11 cellular contexts compared by ENCODE assay signal in genomic region chr2:176129825-176130152, GRCh38. TPM values are rescaled to one million over a fixed set of nuclear protein-coding genes. Genes with fewer than 3 reads are reported as not detected.
DNase-seq lines count a peak whose midpoint lies in the region; ATAC-seq and TF ChIP-seq lines count a peak whose summit lies in the region.
"Had no signal": no experiment of that assay in that cellular context is flagged by ENCODE, and none has a peak within 500 bp of the region (broad histone marks: within the 10 kb centered on the region; RNA-seq: fewer than 3 reads in every experiment).

No MANE protein-coding gene starts in this region.

- peak overlapping the region; percentile 72 for H3K9ac ChIP-seq in SK-N-MC (ENCODE audit: insufficient read length)
- peak overlapping the region in 2 of 3 donors; percentile 25 to 76 for H3K9ac ChIP-seq in skeletal muscle tissue (ENCODE audit: low read depth in 1 of 3, low read length in 3 of 3)

- no peaks in the 10 kb centered on the region for H3K9me2 ChIP-seq in GM23338 (ENCODE audit: insufficient read depth)

- H3K27ac ChIP-seq in GM23338 (ENCODE audit: low read depth) (no peak overlapping the region), SK-N-MC (peak overlapping the region; percentile 88; the same call in 1 of the 2 replicates), right cardiac atrium (ENCODE audit: low read length) (no peak overlapping the region), skeletal muscle tissue (ENCODE audit: low read depth, low read length) (peak overlapping the region; percentile 78)

- no peaks in the 10 kb centered on the region for H3K9me3 ChIP-seq in SK-N-MC (ENCODE audit: low read depth, low read length)
- H3K9me3 ChIP-seq in right cardiac atrium (ENCODE audit: control insufficient read depth, low read length), result no peaks in the 10 kb centered on the region
- H3K9me3 ChIP-seq in skeletal muscle tissue (ENCODE audit: control insufficient read depth in 3 of 3, low read length in 3 of 3), result no peaks in the 10 kb centered on the region

- no peak; the same call in 2 of the 3 replicates for ATAC-seq in GM23338
- ATAC-seq in right cardiac atrium, result no peak
- no peak for ATAC-seq in GM21825 (IDR thresholded peaks at IDR 0.05; ENCODE audit: unreplicated experiment)
- ATAC-seq in GM18498 (IDR thresholded peaks at IDR 0.05; ENCODE audit: unreplicated experiment), result no peak

- peaks cover 22% of the 10 kb centered on the region for H3K4me1 ChIP-seq in GM23338 (ENCODE audit: insufficient read depth)
- peaks cover 3% of the 10 kb centered on the region for H3K4me1 ChIP-seq in right cardiac atrium (ENCODE audit: control insufficient read depth, insufficient read depth, low read length)
- peaks cover 3 to 16% (median 5%) of the 10 kb centered on the region in 3 donors for H3K4me1 ChIP-seq in skeletal muscle tissue (ENCODE audit: control insufficient read depth in 3 of 3, insufficient read depth in 3 of 3, low read length in 3 of 3)

- intact Hi-C loops in right cardiac atrium (cut with DNase I), result loop anchor here (5.0 to 10.0 kb wide), 6 partner anchors 328 to 1018 kb away; no protein-coding TSS in a partner anchor

- no peak for DNase-seq in GM23338 (ENCODE audit: low spot score)
- DNase-seq in SK-N-MC (ENCODE audit: low read depth, low spot score), result no peak
- DNase-seq in right cardiac atrium, result no peak
- no peak for DNase-seq in SIG-M5 treated with dmso at 0.1 percent for 504 hours (lab: John Stamatoyannopoulos, UW; ENCODE audit: unreplicated experiment)
- no peak for DNase-seq in activated effector memory CD4-positive, alpha-beta T cell treated with Interleukin-2 at 50 U/mL for 16 hours
- DNase-seq: anterior cingulate cortex had no signal

- peak overlapping the region; percentile 75; the same call in 1 of the 2 replicates for H3K4me2 ChIP-seq in GM23338

- H3K79me2 ChIP-seq in GM23338 (replicated peaks; ENCODE audit: insufficient read depth), result no peaks in the 10 kb centered on the region

- 2% methylated on average over 42 of the region's 42 CpGs for WGBS in right cardiac atrium

- H3K9me3 Mint-ChIP-seq in GM23338, result peaks cover 7% of the 10 kb centered on the region; the same call in 2 of the 3 replicates

- TF ChIP-seq CTCF in GM23338 (conservative IDR thresholded peaks at IDR 0.05; ENCODE audit: low read depth in 2 of 2), result no peak

- peaks cover 47% of the 10 kb centered on the region for H4K20me1 ChIP-seq in GM23338 (replicated peaks; ENCODE audit: insufficient read depth)

- peak overlapping the region; percentile 47; the same call in 1 of the 2 replicates for H3K4me3 ChIP-seq in GM23338
- H3K4me3 ChIP-seq in SK-N-MC, result peak overlapping the region; percentile 89
- H3K4me3 ChIP-seq in right cardiac atrium (ENCODE audit: low read length), result peak overlapping the region; percentile 55
- H3K4me3 ChIP-seq in skeletal muscle tissue (ENCODE audit: low read length in 3 of 3), result peak overlapping the region in 1 of 3 donors; percentile 69

- H3K4me1 Mint-ChIP-seq in GM23338, result peaks cover 23% of the 10 kb centered on the region

- H3F3A ChIP-seq in GM23338 (replicated peaks; ENCODE audit: low read depth), result peaks cover 72% of the 10 kb centered on the region

- H3K4me3 Mint-ChIP-seq in GM23338, result peak overlapping the region; percentile 53; the same call in 1 of the 3 replicates

- no peaks in the 10 kb centered on the region for H3K36me3 Mint-ChIP-seq in GM23338 (ENCODE audit: low read depth)

- no peak overlapping the region for H3K27ac Mint-ChIP-seq in GM23338

- H3K27me3 ChIP-seq in GM23338 (ENCODE audit: insufficient read depth) (peaks cover 100% of the 10 kb centered on the region), right cardiac atrium (ENCODE audit: control insufficient read depth, insufficient read depth) (peaks cover 14% of the 10 kb centered on the region), skeletal muscle tissue (ENCODE audit: control insufficient read depth in 3 of 3, insufficient read depth in 3 of 3, low read length in 3 of 3) (peaks cover 13 to 58% (median 35%) of the 10 kb centered on the region in 3 donors)

- no peaks in the 10 kb centered on the region for H3K36me3 ChIP-seq in GM23338 (ENCODE audit: insufficient read depth)
- H3K36me3 ChIP-seq in SK-N-MC (ENCODE audit: insufficient read depth, low read length), result no peaks in the 10 kb centered on the region
- peaks cover 0 to 2% (median 0%) of the 10 kb centered on the region in 3 donors for H3K36me3 ChIP-seq in skeletal muscle tissue (ENCODE audit: control insufficient read depth in 3 of 3, insufficient read depth in 3 of 3, low read length in 3 of 3)

- peaks cover 96% of the 10 kb centered on the region for H3K27me3 Mint-ChIP-seq in GM23338 (ENCODE audit: insufficient read depth, low read depth, poor library complexity)

- no peak overlapping the region for H2AFZ ChIP-seq in GM23338

TF ChIP-seq in GM23338, 12 proteins besides CTCF, POLR2A, EP300 and RAD21 (continues in another document):
- no peak for TF ChIP-seq STAT1 (IDR thresholded peaks at IDR 0.05; ENCODE audit: unreplicated experiment)
- TF ChIP-seq CREB1 (CRISPR knock-in tag; IDR thresholded peaks at IDR 0.05; ENCODE audit: low read depth), result no peak
- TF ChIP-seq NANOG (IDR thresholded peaks at IDR 0.05; ENCODE audit: borderline replicate concordance), result no peak
- TF ChIP-seq ZNF114 (CRISPR knock-in tag; IDR thresholded peaks at IDR 0.05), result no peak
- TF ChIP-seq ZNF331 (CRISPR knock-in tag; IDR thresholded peaks at IDR 0.05; ENCODE audit: low read depth), result no peak
- no peak for TF ChIP-seq JUNB (IDR thresholded peaks at IDR 0.05; ENCODE audit: unreplicated experiment)
- no peak for TF ChIP-seq EZH2phosphoT487 (IDR thresholded peaks at IDR 0.05; ENCODE audit: unreplicated experiment)
- TF ChIP-seq EZH2 (IDR thresholded peaks at IDR 0.05; ENCODE audit: low read depth, unreplicated experiment), result no peak
- no peak for TF ChIP-seq REST (IDR thresholded peaks at IDR 0.05; ENCODE audit: unreplicated experiment)
- TF ChIP-seq, protein P1, sequence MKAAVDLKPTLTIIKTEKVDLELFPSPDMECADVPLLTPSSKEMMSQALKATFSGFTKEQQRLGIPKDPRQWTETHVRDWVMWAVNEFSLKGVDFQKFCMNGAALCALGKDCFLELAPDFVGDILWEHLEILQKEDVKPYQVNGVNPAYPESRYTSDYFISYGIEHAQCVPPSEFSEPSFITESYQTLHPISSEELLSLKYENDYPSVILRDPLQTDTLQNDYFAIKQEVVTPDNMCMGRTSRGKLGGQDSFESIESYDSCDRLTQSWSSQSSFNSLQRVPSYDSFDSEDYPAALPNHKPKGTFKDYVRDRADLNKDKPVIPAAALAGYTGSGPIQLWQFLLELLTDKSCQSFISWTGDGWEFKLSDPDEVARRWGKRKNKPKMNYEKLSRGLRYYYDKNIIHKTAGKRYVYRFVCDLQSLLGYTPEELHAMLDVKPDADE (IDR thresholded peaks at IDR 0.05), result no peak

RNA-seq across cellular contexts. Expression of gene HOXD8, which starts 0.3 kb away (rescaled TPM):
- not detected in 2 replicates for total RNA-seq in GM23338 (2014; rRNA removed; shearing (Covaris generic))
- polyA plus RNA-seq in GM23338 (2016; fragmentation: Nextera tagmentation; extraction: Ambion mirVana) (not detected in 2 replicates), right cardiac atrium (0.63 TPM)
- total RNA-seq in right cardiac atrium (under 1 TPM; 0.11 to 0.39 (median 0.28) TPM), skeletal muscle tissue (18.8 TPM)
- total RNA-seq: mononuclear cell had no signal

RNA-seq across cellular contexts. Expression of gene HOXD9, which starts 7.3 kb away (rescaled TPM):
- not detected in 2 replicates for total RNA-seq in GM23338 (2014; rRNA removed; shearing (Covaris generic))
- not detected in 2 replicates for polyA plus RNA-seq in GM23338 (2016; fragmentation: Nextera tagmentation; extraction: Ambion mirVana)
- total RNA-seq in right cardiac atrium, result not detected
- polyA plus RNA-seq in right cardiac atrium, result 0.09 TPM
- total RNA-seq in skeletal muscle tissue, result 5.7 TPM
- total RNA-seq: mononuclear cell had no signal

RNA-seq across cellular contexts. Expression of gene HOXD10, which starts 13.2 kb away (rescaled TPM):
- total RNA-seq in GM23338 (2014; rRNA removed; shearing (Covaris generic)), result not detected in 2 replicates
- polyA plus RNA-seq in GM23338 (2016; fragmentation: Nextera tagmentation; extraction: Ambion mirVana), result not detected in 2 replicates
- total RNA-seq in right cardiac atrium, result not detected
- polyA plus RNA-seq in right cardiac atrium, result not detected
- total RNA-seq in skeletal muscle tissue, result 0.52 TPM
- total RNA-seq: mononuclear cell had no signal

RNA-seq across cellular contexts. Expression of gene HOXD4, which starts 21.6 kb away (rescaled TPM):
- not detected in 2 replicates for total RNA-seq in GM23338 (2014; rRNA removed; shearing (Covaris generic))
- polyA plus RNA-seq in GM23338 (2016; fragmentation: Nextera tagmentation; extraction: Ambion mirVana) (not detected in 2 replicates), right cardiac atrium (0.29 TPM)
- total RNA-seq in right cardiac atrium (not detected), skeletal muscle tissue (1.0 TPM)

RNA-seq across cellular contexts. Expression of gene HOXD11, which starts 22.7 kb away (rescaled TPM):
- total RNA-seq in GM23338 (2014; rRNA removed; shearing (Covaris generic)), result not detected in 2 replicates
- polyA plus RNA-seq in GM23338 (2016; fragmentation: Nextera tagmentation; extraction: Ambion mirVana) (not detected in 2 replicates), right cardiac atrium (not detected)
- total RNA-seq in right cardiac atrium (not detected), skeletal muscle tissue (not detected)
- total RNA-seq: mononuclear cell, subcutaneous adipose tissue had no signal

Comparison
In these comparisons a context has a peak if more than half of its experiments do, and no peak if none do; other contexts are left out.
1. H3K27ac ChIP-seq: peak in SK-N-MC (single experiment) and skeletal muscle tissue (single experiment); none in GM23338 (single experiment) and right cardiac atrium (single experiment).
2. RNA of gene HOXD8, which starts 0.3 kb away (total RNA-seq): 18.8 TPM in skeletal muscle tissue (single experiment); 0.11 to 0.39 TPM in right cardiac atrium and not detected in GM23338; every median in the first group is over 10 times any median in the second.